ENCODE assay signal across 8 cellular contexts in genomic region chr2:26785431-26786206, GRCh38. TPM values are rescaled to one million over a fixed set of nuclear protein-coding genes. Genes with fewer than 3 reads are reported as not detected.
DNase-seq lines count a peak whose midpoint lies in the region; ATAC-seq and TF ChIP-seq lines count a peak whose summit lies in the region.

TSS of gene CENPA (plus strand) at chr2:26786056. CDS start at chr2:26786197, 141 bp downstream.

- DNase-seq in DMS153 treated with DMSO at 0.1 percent for 48 hours (lab: John Stamatoyannopoulos, UW; ENCODE audit: unreplicated experiment) (peak; percentile 92), PC-9 (peak; percentile 94 to 99), erythroblast (lab: John Stamatoyannopoulos, UW) (peak; percentile 99)
- DNase-seq in Jurkat, Clone E6-1 (ENCODE audit: low read depth, low spot score): peak; percentile 99
- DNase-seq in activated T-cell treated with anti-CD3 and anti-CD28 coated beads, Interleukin-2, amount 50 U/mL, for 1 hour: peak; percentile 93
- peak; percentile 95 for DNase-seq in stimulated activated CD8-positive, alpha-beta memory T cell treated with anti-CD3 and anti-CD28 coated beads, Interleukin-4, amount 100 ng/mL, for 48 hours

- peaks cover 27% of the 10 kb centered on the region for H3F3A ChIP-seq in PC-9 (ENCODE audit: insufficient read depth, low read depth)

- peak within 1 kb of the TSS; percentile 89 for H3K4me3 ChIP-seq in Jurkat, Clone E6-1 (ENCODE audit: low read length)
- H3K4me3 ChIP-seq in PC-9: peak within 1 kb of the TSS; percentile 82
- H3K4me3 ChIP-seq in mucosa of rectum (ENCODE audit: low read length in 2 of 2): peak within 1 kb of the TSS; percentile 70 to 78

- peaks cover 44% of the 10 kb centered on the region for H3K79me2 ChIP-seq in PC-9 (ENCODE audit: low read depth)

- CTCF ChIA-PET in PC-9 (lab: Charles Lee): interaction anchor here (0.6 kb wide), 1 partner anchor 22 kb away, joined by 4 read pairs; no protein-coding TSS in a partner anchor

- peak; percentile 70 for TF ChIP-seq CTCF in PC-9 (conservative IDR thresholded peaks at IDR 0.05)

- POLR2A ChIA-PET in PC-9 (lab: Charles Lee; ENCODE audit: unreplicated experiment): interaction anchor here (0.5 to 1.1 kb wide), 3 partner anchors 20 to 496 kb away, joined by 3 to 4 read pairs (median 3); no protein-coding TSS in a partner anchor

- intact Hi-C loops in PC-9 (cut with micrococcal nuclease; ENCODE audit: unreplicated experiment): loop anchor here (1.0 to 2.0 kb wide), 2 partner anchors 27 to 63 kb away; no protein-coding TSS in a partner anchor

- no peaks in the 10 kb centered on the region for H3K9me3 ChIP-seq in PC-9 (ENCODE audit: insufficient read depth, low read depth)
- H3K9me3 ChIP-seq in mucosa of rectum (ENCODE audit: control insufficient read depth in 2 of 2, low read length in 2 of 2): no peaks in the 10 kb centered on the region

- TSS peak; percentile 47 for BruUV-seq in PC-9 (replicated peaks; lab: Mats Ljungman, UMichigan)

- H3K4me2 ChIP-seq in PC-9: peak within 1 kb of the TSS; percentile 93

- H3K4me1 ChIP-seq in PC-9 (replicated peaks; ENCODE audit: insufficient read depth) (peaks cover 25% of the 10 kb centered on the region), mucosa of rectum (ENCODE audit: control insufficient read depth in 2 of 2, insufficient read depth in 2 of 2, low read length in 2 of 2) (peaks cover 8 to 14% of the 10 kb centered on the region in 2 donors)

- H2AFZ ChIP-seq in PC-9: peak within 1 kb of the TSS; percentile 89

- H3K27ac ChIP-seq in PC-9 (peak within 1 kb of the TSS; percentile 31; the same call in 1 of the 2 replicates), mucosa of rectum (ENCODE audit: low read depth in 2 of 2, low read length in 2 of 2) (peak within 1 kb of the TSS; percentile 5 to 46)

- peak within 1 kb of the TSS; percentile 35 to 65 for H3K9ac ChIP-seq in mucosa of rectum (ENCODE audit: low read depth in 1 of 2, low read length in 2 of 2)

- no peaks in the 10 kb centered on the region; the same call in 1 of the 2 replicates for H4K20me1 ChIP-seq in PC-9 (ENCODE audit: insufficient read depth)

- H3K27me3 ChIP-seq in PC-9 (ENCODE audit: insufficient read depth, low read depth) (no peaks in the 10 kb centered on the region), mucosa of rectum (ENCODE audit: control insufficient read depth in 2 of 2, insufficient read depth in 2 of 2, low read length in 2 of 2) (no peaks in the 10 kb centered on the region)

- H3K36me3 ChIP-seq in PC-9 (ENCODE audit: low read depth) (no peaks in the 10 kb centered on the region; the same call in 1 of the 2 replicates), mucosa of rectum (ENCODE audit: control insufficient read depth in 2 of 2, insufficient read depth in 2 of 2, low read length in 2 of 2) (peaks cover 1% of the 10 kb centered on the region in 2 donors)

- peak; percentile 91 for TF ChIP-seq POLR2A in erythroblast (IDR thresholded peaks at IDR 0.05; ENCODE audit: low read length)

- H3K9me2 ChIP-seq in PC-9 (ENCODE audit: insufficient read depth): no peaks in the 10 kb centered on the region

- ATAC-seq in GM21619 (IDR thresholded peaks at IDR 0.05; ENCODE audit: unreplicated experiment): peak; percentile 99

RNA-seq across cellular contexts. Expression of gene CENPA, which starts in this region (rescaled TPM):
- 58.7 TPM for polyA plus RNA-seq in Jurkat, Clone E6-1 (2012; ENCODE audit: insufficient read depth, insufficient read length)
- total RNA-seq in PC-9 (2021): 43.6 and 48.8 TPM in 2 replicates

Comparison
In these comparisons a context has a peak if more than half of its experiments do, and no peak if none do; other contexts are left out.
1. Peak in every context shown above with its lines: DNase-seq, ATAC-seq, H3K4me3 ChIP-seq and H3K27ac ChIP-seq.